ENCODE assay signal across 8 cellular contexts in the genomic region with DNA sequence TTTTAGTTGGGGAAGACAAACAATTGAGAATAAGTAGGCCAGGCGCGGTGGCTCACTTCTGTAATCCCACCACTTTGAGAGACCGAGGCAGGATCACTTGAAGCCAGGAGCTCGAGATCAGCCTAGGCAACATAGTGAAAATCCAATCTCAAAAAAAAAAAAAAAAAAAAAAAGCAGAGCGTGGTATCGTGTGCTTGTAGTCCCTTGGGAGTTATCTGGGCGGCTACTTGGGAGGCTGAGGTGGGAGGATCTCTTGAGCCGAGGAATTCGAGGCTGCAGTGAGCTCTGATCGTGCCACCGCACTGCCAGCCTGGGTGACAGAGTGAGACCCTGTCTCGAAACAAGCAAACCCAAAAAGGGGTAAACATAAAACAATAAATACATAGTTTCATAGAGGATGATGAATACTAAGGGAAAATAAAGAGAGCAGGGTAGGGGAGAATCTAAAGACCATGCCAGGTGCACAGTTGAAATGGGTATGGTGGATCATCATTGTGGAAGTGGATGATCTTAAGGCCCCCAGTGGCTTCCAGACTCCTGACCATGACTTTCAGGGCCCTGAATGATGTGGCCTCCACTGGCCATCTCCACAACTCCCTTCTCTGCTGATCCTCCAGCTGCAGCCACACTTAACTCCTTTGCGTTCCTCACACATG. TPM values are rescaled to one million over a fixed set of nuclear protein-coding genes. Genes with fewer than 3 reads are reported as not detected.
A peak's percentile ranks its signal among the peaks of the same experiment; 100 is the strongest.
DNase-seq lines count a peak whose midpoint lies in the region; ATAC-seq, FAIRE-seq and TF ChIP-seq lines count a peak whose summit lies in the region.

No MANE protein-coding gene starts in this region.

- H3K9me3 Mint-ChIP-seq in T-cell, result no peaks in the 10 kb centered on the region

- ATAC-seq in T-cell (replicated peaks in 1 of 4), result no peak
- ATAC-seq in GM21723 (IDR thresholded peaks at IDR 0.05; ENCODE audit: unreplicated experiment), result no peak
- ATAC-seq in HG02588 (IDR thresholded peaks at IDR 0.05; ENCODE audit: unreplicated experiment), result no peak

- peak overlapping the region; percentile 60 to 86 for H3K27ac Mint-ChIP-seq in T-cell

- peak overlapping the region; percentile 85 to 93 (median 87) for H3K4me3 Mint-ChIP-seq in T-cell

- H3K9me3 ChIP-seq in skeletal muscle tissue (ENCODE audit: control insufficient read depth in 3 of 3, low read length in 3 of 3), result no peaks in the 10 kb centered on the region

- H3K27ac ChIP-seq in skeletal muscle tissue (ENCODE audit: low read depth, low read length), result peak overlapping the region; percentile 78

- H3K4me1 Mint-ChIP-seq in T-cell, result peaks cover 75 to 77% (median 75%) of the 10 kb centered on the region in 3 donors

- DNase-seq in HEK293T (ENCODE audit: extremely low spot score) (no peak), T-cell (no peak), foreskin fibroblast (no peak), NCI-H1930 (lab: John Stamatoyannopoulos, UW) (no peak), RCC 7860 (ENCODE audit: low spot score) (no peak)

- H3K4me3 ChIP-seq in foreskin fibroblast (ENCODE audit: low read depth in 1 of 2, low read length in 2 of 2) (peak overlapping the region; percentile 83 to 100), skeletal muscle tissue (ENCODE audit: low read length in 3 of 3) (peak overlapping the region; percentile 94 to 99 (median 96))

- H3K36me3 ChIP-seq in skeletal muscle tissue (ENCODE audit: control insufficient read depth in 3 of 3, insufficient read depth in 3 of 3, low read length in 3 of 3), result peaks cover 5 to 14% (median 12%) of the 10 kb centered on the region in 3 donors

- CTCF ChIA-PET in HEK293T (lab: Yijun Ruan, JAX), result no interaction called here
- CTCF ChIA-PET in T-cell (lab: Charles Lee), result interaction anchor here (0.6 to 0.7 kb wide), 2 partner anchors 446 to 490 kb away, joined by 4 to 9 read pairs; no protein-coding TSS in a partner anchor

- TF ChIP-seq CTCF in foreskin fibroblast (IDR thresholded peaks at IDR 0.05; ENCODE audit: low read depth, low read length), result no peak

- peak overlapping the region; percentile 90 to 98 (median 94) for H3K9ac ChIP-seq in skeletal muscle tissue (ENCODE audit: low read depth in 1 of 3, low read length in 3 of 3)

- POLR2A ChIA-PET in HEK293T (lab: Yijun Ruan, JAX), result interaction anchor here (1.3 kb wide), 1 partner anchor 149 kb away, joined by 3 read pairs; no protein-coding TSS in a partner anchor
- POLR2A ChIA-PET in T-cell (lab: Charles Lee), result interaction anchor here in 1 of 2 donors (0.5 to 0.6 kb wide), 2 partner anchors 149 to 1085 kb away, joined by 3 to 7 read pairs; partner anchors contain the start of gene ASXL1

- H3K36me3 Mint-ChIP-seq in T-cell, result peaks cover 18% of the 10 kb centered on the region

- H3K4me1 ChIP-seq in skeletal muscle tissue (ENCODE audit: control insufficient read depth in 3 of 3, insufficient read depth in 3 of 3, low read length in 3 of 3), result peaks cover 55 to 81% (median 67%) of the 10 kb centered on the region in 3 donors

- no peak for FAIRE-seq in RCC 7860 (lab: Jason Lieb, UNC)

- no peaks in the 10 kb centered on the region for H3K27me3 ChIP-seq in skeletal muscle tissue (ENCODE audit: control insufficient read depth in 3 of 3, insufficient read depth in 3 of 3, low read length in 3 of 3)

- no peaks in the 10 kb centered on the region for H3K27me3 Mint-ChIP-seq in T-cell

TF ChIP-seq in HEK293T, 16 proteins besides CTCF, POLR2A, EP300 and RAD21:
- TF ChIP-seq LEF1 (IDR thresholded peaks at IDR 0.05; ENCODE audit: borderline replicate concordance) (no peak), ZNF384 (IDR thresholded peaks at IDR 0.05) (peak; percentile 81)

RNA-seq across cellular contexts. Expression of gene POFUT1, which starts 0.9 kb away (rescaled TPM):
- total RNA-seq in T-cell, result 10 to 100 TPM; 13.2 to 20.6 (median 17.7) TPM
- total RNA-seq in skeletal muscle tissue, result 20.4 TPM

RNA-seq across cellular contexts. Expression of gene PLAGL2, which starts 1.1 kb away (rescaled TPM):
- total RNA-seq in T-cell, result 10 to 100 TPM; 12.6 to 18.2 (median 16.3) TPM
- total RNA-seq in skeletal muscle tissue, result 2.1 TPM
